Comparison of ENCODE assay signal across 10 cellular contexts in the genomic region with DNA sequence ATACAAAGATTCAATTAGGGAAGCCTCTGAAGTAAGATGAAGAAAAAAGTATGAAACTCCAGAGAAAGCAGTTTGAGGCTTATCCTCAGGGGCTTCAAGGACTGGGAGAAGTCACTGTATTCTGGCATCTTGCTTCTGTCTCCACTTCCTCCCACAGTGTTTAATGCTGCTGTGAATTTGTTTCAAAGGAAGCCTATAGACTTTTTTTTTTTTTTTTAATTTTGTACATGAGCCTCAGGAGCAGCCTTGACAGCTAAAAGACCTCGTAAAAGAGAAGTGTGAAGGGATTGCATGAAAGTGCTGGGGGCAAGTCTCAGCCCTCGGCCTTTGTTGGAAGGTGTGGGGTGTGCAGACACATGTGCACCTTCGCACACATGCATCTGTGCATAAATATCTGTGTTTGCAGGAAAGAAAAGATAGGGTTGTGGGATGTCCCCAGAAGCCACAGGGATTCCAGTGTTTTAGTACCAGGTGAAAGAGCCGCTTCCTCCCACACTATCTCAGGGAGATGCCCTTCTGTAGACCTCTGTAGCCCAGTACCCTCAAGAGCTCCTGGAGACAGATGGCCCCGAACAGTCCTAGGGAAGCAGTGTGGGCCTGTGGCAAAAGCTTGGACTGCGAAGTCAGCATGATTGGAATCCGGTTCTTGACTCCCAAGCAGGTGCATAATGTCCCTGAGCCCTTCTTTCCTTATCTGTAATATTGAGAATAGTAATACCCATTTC.
DNase-seq lines count a peak whose midpoint lies in the region; ATAC-seq and TF ChIP-seq lines count a peak whose summit lies in the region.
"Had no signal": no experiment of that assay in that cellular context is flagged by ENCODE, and none has a peak within 500 bp of the region (broad histone marks: within the 10 kb centered on the region; RNA-seq: fewer than 3 reads in every experiment).

No MANE protein-coding gene starts in this region.

- H3K27ac ChIP-seq in angular gyrus (ENCODE audit: low read depth, low read length) (peak overlapping the region; percentile 4), tibial artery (peak overlapping the region; percentile 10 to 65)

- H3K4me3 Mint-ChIP-seq in T-helper 1 cell treated with Interleukin-12 subunit alpha and Interleukin-12 subunit beta and Interleukin-4 antibody, amounts not matched to agents 30 μg/mL and 1 μg/mL, for 36 hours, result no peak overlapping the region
- H3K4me3 Mint-ChIP-seq in mesothelial cell of epicardium, result no peak overlapping the region

- ATAC-seq in activated CD4-positive, CD25-positive, alpha-beta regulatory T cell treated with anti-CD3 and anti-CD28 coated beads, Interleukin-2, amount 50 U/mL, for 24 hours, result no peak

- TF ChIP-seq CTCF in mesothelial cell of epicardium (IDR thresholded peaks at IDR 0.05; ENCODE audit: unreplicated experiment) (no peak), tibial artery (IDR thresholded peaks at IDR 0.05) (no peak), GM13976 (IDR thresholded peaks at IDR 0.05; ENCODE audit: borderline replicate concordance, control extremely low read depth, extremely low read depth, insufficient read depth, missing control alignments) (no peak)

- H3K27me3 ChIP-seq in tibial artery, result no peaks in the 10 kb centered on the region

- peaks cover 38% of the 10 kb centered on the region for H3K36me3 Mint-ChIP-seq in T-helper 1 cell treated with Interleukin-12 subunit alpha and Interleukin-12 subunit beta and Interleukin-4 antibody, amounts not matched to agents 30 μg/mL and 1 μg/mL, for 36 hours (ENCODE audit: low read depth)
- H3K36me3 Mint-ChIP-seq in mesothelial cell of epicardium, result peaks cover 11% of the 10 kb centered on the region

- H3K27ac Mint-ChIP-seq in T-helper 1 cell treated with Interleukin-12 subunit alpha and Interleukin-12 subunit beta and Interleukin-4 antibody, amounts not matched to agents 30 μg/mL and 1 μg/mL, for 36 hours, result peak overlapping the region; percentile 53
- peak overlapping the region; percentile 86 for H3K27ac Mint-ChIP-seq in mesothelial cell of epicardium

- in situ Hi-C loops in GM13976 (cut with MboI; ENCODE audit: low sequenced_read_pairs, unreplicated experiment), result no loop called here

- H3K9me3 ChIP-seq in tibial artery, result no peaks in the 10 kb centered on the region

- peaks cover 0 to 66% (median 29%) of the 10 kb centered on the region in 4 donors for H3K4me1 ChIP-seq in tibial artery

- H3K27me3 Mint-ChIP-seq in T-helper 1 cell treated with Interleukin-12 subunit alpha and Interleukin-12 subunit beta and Interleukin-4 antibody, amounts not matched to agents 30 μg/mL and 1 μg/mL, for 36 hours (ENCODE audit: low read depth), result no peaks in the 10 kb centered on the region
- no peaks in the 10 kb centered on the region for H3K27me3 Mint-ChIP-seq in mesothelial cell of epicardium (ENCODE audit: low read depth)

- no peaks in the 10 kb centered on the region for H3K9me3 Mint-ChIP-seq in T-helper 1 cell treated with Interleukin-12 subunit alpha and Interleukin-12 subunit beta and Interleukin-4 antibody, amounts not matched to agents 30 μg/mL and 1 μg/mL, for 36 hours
- no peaks in the 10 kb centered on the region for H3K9me3 Mint-ChIP-seq in mesothelial cell of epicardium

- intact Hi-C loops in tibial artery (cut with DNase I; ENCODE audit: low total_unique reads), result no loop called here

- H3K4me1 Mint-ChIP-seq in T-helper 1 cell treated with Interleukin-12 subunit alpha and Interleukin-12 subunit beta and Interleukin-4 antibody, amounts not matched to agents 30 μg/mL and 1 μg/mL, for 36 hours (ENCODE audit: low read depth), result peaks cover 45% of the 10 kb centered on the region
- peaks cover 42% of the 10 kb centered on the region for H3K4me1 Mint-ChIP-seq in mesothelial cell of epicardium

- no peak for DNase-seq in T-helper 1 cell
- no peak for DNase-seq in mesothelial cell of epicardium (ENCODE audit: low spot score in 2 of 2, unreplicated experiment in 2 of 2)
- no peak for DNase-seq in tibial artery
- DNase-seq in GM13976 (ENCODE audit: low spot score), result no peak
- DNase-seq in stimulated activated CD4-positive, alpha-beta T cell treated with anti-CD3 and anti-CD28 coated beads, Interleukin-4, amount 100 ng/mL, for 1 hour, result no peak
- DNase-seq: foreskin melanocyte, NCI-H1930 had no signal

- no peak overlapping the region for H3K4me3 ChIP-seq in tibial artery

- H3K36me3 ChIP-seq in tibial artery, result peaks cover 0 to 5% (median 0%) of the 10 kb centered on the region in 3 donors
